In genomic region chrX:357035-357692, GRCh38 we compare ENCODE assay signal across 15 cellular contexts. TPM values are rescaled to one million over a fixed set of nuclear protein-coding genes. Genes with fewer than 3 reads are reported as not detected.
DNase-seq lines count a peak whose midpoint lies in the region; ATAC-seq and TF ChIP-seq lines count a peak whose summit lies in the region.
"Had no signal": no experiment of that assay in that cellular context is flagged by ENCODE, and none has a peak within 500 bp of the region (broad histone marks: within the 10 kb centered on the region; RNA-seq: fewer than 3 reads in every experiment).

No MANE protein-coding gene starts in this region.

- H3K36me3 Mint-ChIP-seq in activated CD4-positive, alpha-beta T cell treated with anti-CD3 and anti-CD28 coated beads, Interleukin-2, amount 10 ng/mL, durations not matched to agents 7 days and 5 days (ENCODE audit: low read depth): peaks cover 54% of the 10 kb centered on the region
- peaks cover 34% of the 10 kb centered on the region for H3K36me3 Mint-ChIP-seq in activated T-helper 17 cell treated with anti-CD3 and anti-CD28 coated beads, Interleukin-2, amount 50 U/mL, for 72 hours (ENCODE audit: low read depth)
- H3K36me3 Mint-ChIP-seq in natural killer cell treated with Interleukin-12 subunit alpha and Interleukin-12 subunit beta and Interleukin-15 and Interleukin-18, amount 100 ng/mL, for 72 hours: peaks cover 24% of the 10 kb centered on the region
- H3K36me3 Mint-ChIP-seq in osteocyte (ENCODE audit: unreplicated experiment): peaks cover 29% of the 10 kb centered on the region

- peak overlapping the region; percentile 7 for H3K4me3 Mint-ChIP-seq in activated CD4-positive, alpha-beta T cell treated with anti-CD3 and anti-CD28 coated beads, Interleukin-2, amount 10 ng/mL, durations not matched to agents 7 days and 5 days
- H3K4me3 Mint-ChIP-seq in activated T-helper 17 cell treated with anti-CD3 and anti-CD28 coated beads, Interleukin-2, amount 50 U/mL, for 72 hours: peak overlapping the region; percentile 76
- H3K4me3 Mint-ChIP-seq in natural killer cell treated with Interleukin-12 subunit alpha and Interleukin-12 subunit beta and Interleukin-15 and Interleukin-18, amount 100 ng/mL, for 72 hours: peak overlapping the region; percentile 50
- no peak overlapping the region for H3K4me3 Mint-ChIP-seq in osteocyte (ENCODE audit: unreplicated experiment)

- peak overlapping the region; percentile 15 for H3K4me3 ChIP-seq in Jurkat, Clone E6-1 (ENCODE audit: low read length)
- H3K4me3 ChIP-seq: stomach, uterus had no signal

- POLR2A ChIA-PET in activated CD4-positive, alpha-beta T cell treated with anti-CD3 and anti-CD28 coated beads, Interleukin-2, amount 10 ng/mL, durations not matched to agents 7 days and 5 days (lab: Charles Lee): no interaction called here

- H3K27me3 Mint-ChIP-seq in activated CD4-positive, alpha-beta T cell treated with anti-CD3 and anti-CD28 coated beads, Interleukin-2, amount 10 ng/mL, durations not matched to agents 7 days and 5 days: no peaks in the 10 kb centered on the region
- H3K27me3 Mint-ChIP-seq in activated T-helper 17 cell treated with anti-CD3 and anti-CD28 coated beads, Interleukin-2, amount 50 U/mL, for 72 hours: no peaks in the 10 kb centered on the region
- H3K27me3 Mint-ChIP-seq in natural killer cell treated with Interleukin-12 subunit alpha and Interleukin-12 subunit beta and Interleukin-15 and Interleukin-18, amount 100 ng/mL, for 72 hours: no peaks in the 10 kb centered on the region
- H3K27me3 Mint-ChIP-seq in osteocyte (ENCODE audit: unreplicated experiment): no peaks in the 10 kb centered on the region

- peak overlapping the region; percentile 90 for H3K27ac Mint-ChIP-seq in activated CD4-positive, alpha-beta T cell treated with anti-CD3 and anti-CD28 coated beads, Interleukin-2, amount 10 ng/mL, durations not matched to agents 7 days and 5 days
- peak overlapping the region; percentile 96 for H3K27ac Mint-ChIP-seq in activated T-helper 17 cell treated with anti-CD3 and anti-CD28 coated beads, Interleukin-2, amount 50 U/mL, for 72 hours
- peak overlapping the region; percentile 76 to 89 for H3K27ac Mint-ChIP-seq in natural killer cell treated with Interleukin-12 subunit alpha and Interleukin-12 subunit beta and Interleukin-15 and Interleukin-18, amount 100 ng/mL, for 72 hours
- H3K27ac Mint-ChIP-seq in osteocyte (ENCODE audit: unreplicated experiment): no peak overlapping the region

- peaks cover 22% of the 10 kb centered on the region for H3K4me1 Mint-ChIP-seq in activated CD4-positive, alpha-beta T cell treated with anti-CD3 and anti-CD28 coated beads, Interleukin-2, amount 10 ng/mL, durations not matched to agents 7 days and 5 days
- H3K4me1 Mint-ChIP-seq in activated T-helper 17 cell treated with anti-CD3 and anti-CD28 coated beads, Interleukin-2, amount 50 U/mL, for 72 hours: peaks cover 17% of the 10 kb centered on the region
- peaks cover 22 to 28% of the 10 kb centered on the region in 2 donors for H3K4me1 Mint-ChIP-seq in natural killer cell treated with Interleukin-12 subunit alpha and Interleukin-12 subunit beta and Interleukin-15 and Interleukin-18, amount 100 ng/mL, for 72 hours (ENCODE audit: low read depth in 2 of 2)
- peaks cover 5% of the 10 kb centered on the region for H3K4me1 Mint-ChIP-seq in osteocyte (ENCODE audit: unreplicated experiment)

- DNase-seq in activated CD4-positive, alpha-beta T cell treated with anti-CD3 and anti-CD28 coated beads, Interleukin-2, amount 10 ng/mL, durations not matched to agents 7 days and 5 days: no peak
- no peak for DNase-seq in activated CD4-positive, alpha-beta T cell treated with anti-CD3 and anti-CD28 coated beads, Interleukin-2, amount 50 U/mL, for 4 hours
- peak; percentile 59 for DNase-seq in Jurkat, Clone E6-1 (ENCODE audit: low read depth, low spot score)
- DNase-seq in natural killer cell treated with Interleukin-12 subunit alpha and Interleukin-12 subunit beta and Interleukin-15 and Interleukin-18, amount 100 ng/mL, for 72 hours (ENCODE audit: low spot score): no peak
- no peak for DNase-seq in osteocyte (ENCODE audit: extremely low spot score, unreplicated experiment)
- DNase-seq in NCI-H2081 treated with DMSO at 0.1 percent for 48 hours (lab: John Stamatoyannopoulos, UW): no peak
- DNase-seq: cerebellar nuclear complex, COR-L47, NCI-H1048, SHP77, stomach, uterus had no signal

- CTCF ChIA-PET in activated CD4-positive, alpha-beta T cell treated with anti-CD3 and anti-CD28 coated beads, Interleukin-2, amount 10 ng/mL, durations not matched to agents 7 days and 5 days (lab: Charles Lee): no interaction called here

- H3K9me3 Mint-ChIP-seq in activated CD4-positive, alpha-beta T cell treated with anti-CD3 and anti-CD28 coated beads, Interleukin-2, amount 10 ng/mL, durations not matched to agents 7 days and 5 days: peaks cover 25% of the 10 kb centered on the region
- H3K9me3 Mint-ChIP-seq in activated T-helper 17 cell treated with anti-CD3 and anti-CD28 coated beads, Interleukin-2, amount 50 U/mL, for 72 hours: peaks cover 5% of the 10 kb centered on the region
- H3K9me3 Mint-ChIP-seq in natural killer cell treated with Interleukin-12 subunit alpha and Interleukin-12 subunit beta and Interleukin-15 and Interleukin-18, amount 100 ng/mL, for 72 hours: peaks cover 9% of the 10 kb centered on the region
- H3K9me3 Mint-ChIP-seq in osteocyte (ENCODE audit: unreplicated experiment): no peaks in the 10 kb centered on the region

- ATAC-seq in activated T-helper 17 cell treated with anti-CD3 and anti-CD28 coated beads, Interleukin-2, amount 50 U/mL, for 72 hours (replicated peaks): peak; percentile 60
- no peak for ATAC-seq in natural killer cell treated with Interleukin-12 subunit alpha and Interleukin-12 subunit beta and Interleukin-15 and Interleukin-18, amount 100 ng/mL, for 72 hours
- no peak for ATAC-seq in GM21737 (IDR thresholded peaks at IDR 0.05; ENCODE audit: unreplicated experiment)
- ATAC-seq: HCT116 had no signal

- no peak for TF ChIP-seq CTCF in osteocyte (IDR thresholded peaks at IDR 0.05)

RNA-seq across cellular contexts. Expression of gene PPP2R3B, which starts 29.5 kb away (rescaled TPM):
- 10 to 100 TPM; 30.6 to 33.8 TPM for total RNA-seq in activated CD4-positive, alpha-beta T cell treated with anti-CD3 and anti-CD28 coated beads, Interleukin-2, amount 10 ng/mL, durations not matched to agents 7 days and 5 days
- 37.4 TPM for polyA plus RNA-seq in Jurkat, Clone E6-1 (2012; ENCODE audit: insufficient read depth, insufficient read length)
- 10 to 100 TPM; 19.3 to 22.6 TPM for total RNA-seq in activated T-helper 17 cell treated with anti-CD3 and anti-CD28 coated beads, Interleukin-2, amount 50 U/mL, for 72 hours
- total RNA-seq in natural killer cell treated with Interleukin-12 subunit alpha and Interleukin-12 subunit beta and Interleukin-15 and Interleukin-18, amount 100 ng/mL, for 72 hours: 10 to 100 TPM; 12.0 to 38.8 TPM
- 28.2 and 32.9 TPM in 2 replicates for total RNA-seq in osteocyte

RNA-seq across cellular contexts. Expression of gene GTPBP6, which starts 38.6 kb away (rescaled TPM):
- total RNA-seq in activated CD4-positive, alpha-beta T cell treated with anti-CD3 and anti-CD28 coated beads, Interleukin-2, amount 10 ng/mL, durations not matched to agents 7 days and 5 days: 10 to 100 TPM; 48.5 to 52.1 TPM
- polyA plus RNA-seq in Jurkat, Clone E6-1 (2012; ENCODE audit: insufficient read depth, insufficient read length): 38.8 TPM
- total RNA-seq in activated T-helper 17 cell treated with anti-CD3 and anti-CD28 coated beads, Interleukin-2, amount 50 U/mL, for 72 hours: 10 to 100 TPM; 48.2 to 61.2 TPM
- total RNA-seq in natural killer cell treated with Interleukin-12 subunit alpha and Interleukin-12 subunit beta and Interleukin-15 and Interleukin-18, amount 100 ng/mL, for 72 hours: 10 to 100 TPM; 45.8 to 69.6 TPM
- total RNA-seq in osteocyte: 47.5 and 49.9 TPM in 2 replicates
